In the genomic region with DNA sequence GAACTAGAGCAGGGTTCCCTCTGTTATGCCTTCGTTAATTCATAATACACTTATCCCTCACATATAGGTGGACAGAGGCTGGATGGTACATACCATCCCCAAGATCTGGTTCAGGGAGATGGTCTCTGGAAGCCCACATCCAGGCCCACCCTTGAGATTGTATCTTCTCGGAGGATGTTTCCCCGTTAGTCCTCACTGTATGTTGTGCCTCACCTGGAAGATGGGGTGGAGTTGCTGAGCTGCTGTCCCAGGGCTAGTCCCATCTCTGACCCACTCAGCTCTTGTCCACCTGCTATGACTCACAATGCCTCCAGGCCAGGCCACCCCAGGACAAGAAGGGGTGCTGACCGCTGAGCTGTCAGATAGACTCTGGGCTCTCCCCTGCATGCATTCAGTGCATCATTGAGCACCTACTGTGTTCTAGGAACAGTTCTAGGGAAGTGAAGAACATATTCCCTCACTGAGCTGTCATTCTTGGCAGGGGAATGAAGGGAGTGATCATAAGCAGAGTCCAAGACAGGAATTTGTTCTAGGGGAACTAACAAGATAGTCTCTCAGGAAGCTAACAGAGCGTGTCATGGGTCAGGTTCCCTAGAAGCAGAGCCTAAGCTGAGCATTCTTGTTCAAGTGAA, we compare ENCODE assay signal across 1 cellular context.
TF ChIP-seq lines count a peak whose summit lies in the region.

TSS of gene CBY3 (minus strand) at position 255 of the 632 bp plus-strand sequence. CDS start at position 139, 116 bp downstream.

TF ChIP-seq in A549, 52 proteins besides CTCF, POLR2A, EP300 and RAD21 (continued from another document):
- TF ChIP-seq, protein P1, sequence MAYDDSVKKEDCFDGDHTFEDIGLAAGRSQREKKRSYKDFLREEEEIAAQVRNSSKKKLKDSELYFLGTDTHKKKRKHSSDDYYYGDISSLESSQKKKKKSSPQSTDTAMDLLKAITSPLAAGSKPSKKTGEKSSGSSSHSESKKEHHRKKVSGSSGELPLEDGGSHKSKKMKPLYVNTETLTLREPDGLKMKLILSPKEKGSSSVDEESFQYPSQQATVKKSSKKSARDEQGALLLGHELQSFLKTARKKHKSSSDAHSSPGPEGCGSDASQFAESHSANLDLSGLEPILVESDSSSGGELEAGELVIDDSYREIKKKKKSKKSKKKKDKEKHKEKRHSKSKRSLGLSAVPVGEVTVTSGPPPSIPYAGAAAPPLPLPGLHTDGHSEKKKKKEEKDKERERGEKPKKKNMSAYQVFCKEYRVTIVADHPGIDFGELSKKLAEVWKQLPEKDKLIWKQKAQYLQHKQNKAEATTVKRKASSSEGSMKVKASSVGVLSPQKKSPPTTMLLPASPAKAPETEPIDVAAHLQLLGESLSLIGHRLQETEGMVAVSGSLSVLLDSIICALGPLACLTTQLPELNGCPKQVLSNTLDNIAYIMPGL (CRISPR knock-in tag; IDR thresholded peaks at IDR 0.05; ENCODE audit: borderline replicate concordance) = no peak
